ENCODE assay signal across 35 cellular contexts in genomic region chr2:112451317-112451716, GRCh38.
"Had no signal": no experiment of that assay in that cellular context is flagged by ENCODE, and none has a peak within 500 bp of the region (broad histone marks: within the 10 kb centered on the region; RNA-seq: fewer than 3 reads in every experiment).

No MANE protein-coding gene starts in this region.

- H3K36me3 ChIP-seq: MG63 had no signal

- DNase-seq: MG63, MM.1S, MV-4-11, NCI-H1048, NCI-H1092, NCI-H1092 treated with DMSO at 0.1 percent for 48 hours, NCI-H1105, NCI-H1105 treated with DMSO at 0.1 percent for 48 hours, NCI-H1417, NCI-H1417 treated with DMSO at 0.1 percent for 48 hours, NCI-H1436, NCI-H1436 treated with DMSO at 0.1 percent for 48 hours, NCI-H146, NCI-H1694, NCI-H1694 treated with DMSO at 0.1 percent for 48 hours, NCI-H187, NCI-H187 treated with DMSO at 0.1 percent for 48 hours, NCI-H1930, NCI-H2029, NCI-H2029 treated with DMSO at 0.1 percent for 48 hours, NCI-H2081, NCI-H2081 treated with DMSO at 0.1 percent for 48 hours, NCI-H2107, NCI-H2171, NCI-H2171 treated with DMSO at 0.1 percent for 48 hours, NCI-H2227 treated with DMSO at 0.1 percent for 48 hours, NCI-H226, NCI-H345, NCI-H446, NCI-H446 treated with DMSO at 0.1 percent for 48 hours, NCI-H510A, NCI-H510A treated with DMSO at 0.1 percent for 48 hours, NCI-H524, NCI-H524 treated with DMSO at 0.1 percent for 48 hours, NCI-H526 had no signal

- H3K27me3 ChIP-seq: MG63 had no signal

- H3K4me3 ChIP-seq: MG63 had no signal
